ENCODE assay signal across 1 cellular context in the genomic region with DNA sequence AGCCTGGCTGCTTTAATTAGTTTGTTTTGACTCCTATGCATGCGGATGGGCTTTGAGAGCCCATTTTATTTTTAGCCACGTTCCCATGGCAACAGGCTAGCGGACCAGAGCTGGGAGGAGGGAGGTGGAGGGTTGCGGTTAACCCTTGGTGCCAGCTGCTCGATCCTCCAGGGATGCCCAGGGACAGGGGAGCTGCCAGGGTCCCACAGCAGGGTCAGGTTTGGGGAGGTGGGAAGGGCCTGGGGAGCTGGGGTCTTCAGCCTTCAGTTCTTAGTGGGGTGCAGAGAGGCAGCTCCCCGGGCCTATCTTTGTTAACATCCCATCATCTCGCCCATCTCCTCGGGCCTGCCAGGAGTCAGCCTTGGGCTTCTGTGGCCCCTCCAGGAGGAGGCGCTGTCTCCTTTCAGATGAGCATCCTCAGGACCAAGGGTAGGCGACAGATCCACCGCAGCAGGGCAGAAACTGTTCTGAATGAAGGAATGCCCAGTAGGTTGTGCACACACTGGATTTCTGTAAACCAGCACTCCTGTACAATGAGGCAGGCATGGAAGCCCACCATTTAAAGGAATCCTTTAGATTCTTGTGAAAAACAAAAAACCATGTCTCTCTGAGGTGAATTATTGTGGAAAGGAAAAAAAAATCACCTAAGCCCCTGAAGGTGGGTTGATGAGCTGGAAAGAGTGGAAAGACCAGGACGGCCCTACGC.
A peak's percentile ranks its signal among the peaks of the same experiment; 100 is the strongest.
TF ChIP-seq lines count a peak whose summit lies in the region.

No MANE protein-coding gene starts in this region.

TF ChIP-seq in HepG2, 621 proteins besides CTCF, POLR2A, EP300 and RAD21 (continued from another document and continues in another):
- TF ChIP-seq, protein P1, sequence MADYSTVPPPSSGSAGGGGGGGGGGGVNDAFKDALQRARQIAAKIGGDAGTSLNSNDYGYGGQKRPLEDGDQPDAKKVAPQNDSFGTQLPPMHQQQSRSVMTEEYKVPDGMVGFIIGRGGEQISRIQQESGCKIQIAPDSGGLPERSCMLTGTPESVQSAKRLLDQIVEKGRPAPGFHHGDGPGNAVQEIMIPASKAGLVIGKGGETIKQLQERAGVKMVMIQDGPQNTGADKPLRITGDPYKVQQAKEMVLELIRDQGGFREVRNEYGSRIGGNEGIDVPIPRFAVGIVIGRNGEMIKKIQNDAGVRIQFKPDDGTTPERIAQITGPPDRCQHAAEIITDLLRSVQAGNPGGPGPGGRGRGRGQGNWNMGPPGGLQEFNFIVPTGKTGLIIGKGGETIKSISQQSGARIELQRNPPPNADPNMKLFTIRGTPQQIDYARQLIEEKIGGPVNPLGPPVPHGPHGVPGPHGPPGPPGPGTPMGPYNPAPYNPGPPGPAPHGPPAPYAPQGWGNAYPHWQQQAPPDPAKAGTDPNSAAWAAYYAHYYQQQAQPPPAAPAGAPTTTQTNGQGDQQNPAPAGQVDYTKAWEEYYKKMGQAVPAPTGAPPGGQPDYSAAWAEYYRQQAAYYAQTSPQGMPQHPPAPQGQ (CRISPR knock-in tag; IDR thresholded peaks at IDR 0.05; ENCODE audit: borderline replicate concordance): no peak
- TF ChIP-seq ZBTB38 (CRISPR knock-in tag; IDR thresholded peaks at IDR 0.05): no peak
- TF ChIP-seq ZNF17 (CRISPR knock-in tag; IDR thresholded peaks at IDR 0.05): no peak
- 0 out of 2 replicates have a peak, but pooled peaks have one; percentile 22 for TF ChIP-seq HDAC2 (CRISPR knock-in tag; IDR thresholded peaks at IDR 0.05)
- no peak for TF ChIP-seq TBX2 (CRISPR knock-in tag; IDR thresholded peaks at IDR 0.05; ENCODE audit: borderline replicate concordance)
- no peak for TF ChIP-seq NCOA2 (CRISPR knock-in tag; IDR thresholded peaks at IDR 0.05)
- TF ChIP-seq, protein P2, sequence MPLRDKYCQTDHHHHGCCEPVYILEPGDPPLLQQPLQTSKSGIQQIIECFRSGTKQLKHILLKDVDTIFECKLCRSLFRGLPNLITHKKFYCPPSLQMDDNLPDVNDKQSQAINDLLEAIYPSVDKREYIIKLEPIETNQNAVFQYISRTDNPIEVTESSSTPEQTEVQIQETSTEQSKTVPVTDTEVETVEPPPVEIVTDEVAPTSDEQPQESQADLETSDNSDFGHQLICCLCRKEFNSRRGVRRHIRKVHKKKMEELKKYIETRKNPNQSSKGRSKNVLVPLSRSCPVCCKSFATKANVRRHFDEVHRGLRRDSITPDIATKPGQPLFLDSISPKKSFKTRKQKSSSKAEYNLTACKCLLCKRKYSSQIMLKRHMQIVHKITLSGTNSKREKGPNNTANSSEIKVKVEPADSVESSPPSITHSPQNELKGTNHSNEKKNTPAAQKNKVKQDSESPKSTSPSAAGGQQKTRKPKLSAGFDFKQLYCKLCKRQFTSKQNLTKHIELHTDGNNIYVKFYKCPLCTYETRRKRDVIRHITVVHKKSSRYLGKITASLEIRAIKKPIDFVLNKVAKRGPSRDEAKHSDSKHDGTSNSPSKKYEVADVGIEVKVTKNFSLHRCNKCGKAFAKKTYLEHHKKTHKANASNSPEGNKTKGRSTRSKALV (CRISPR knock-in tag; IDR thresholded peaks at IDR 0.05): no peak
- TF ChIP-seq ZBTB21 (CRISPR knock-in tag; IDR thresholded peaks at IDR 0.05): no peak
- TF ChIP-seq, protein P3, sequence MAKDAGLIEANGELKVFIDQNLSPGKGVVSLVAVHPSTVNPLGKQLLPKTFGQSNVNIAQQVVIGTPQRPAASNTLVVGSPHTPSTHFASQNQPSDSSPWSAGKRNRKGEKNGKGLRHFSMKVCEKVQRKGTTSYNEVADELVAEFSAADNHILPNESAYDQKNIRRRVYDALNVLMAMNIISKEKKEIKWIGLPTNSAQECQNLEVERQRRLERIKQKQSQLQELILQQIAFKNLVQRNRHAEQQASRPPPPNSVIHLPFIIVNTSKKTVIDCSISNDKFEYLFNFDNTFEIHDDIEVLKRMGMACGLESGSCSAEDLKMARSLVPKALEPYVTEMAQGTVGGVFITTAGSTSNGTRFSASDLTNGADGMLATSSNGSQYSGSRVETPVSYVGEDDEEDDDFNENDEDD (CRISPR knock-in tag; IDR thresholded peaks at IDR 0.05; ENCODE audit: borderline replicate concordance): no peak
- no peak for TF ChIP-seq HHEX (CRISPR knock-in tag; IDR thresholded peaks at IDR 0.05)
- TF ChIP-seq BORCS8-MEF2B (CRISPR knock-in tag; IDR thresholded peaks at IDR 0.05): no peak
- no peak for TF ChIP-seq RBM39 (IDR thresholded peaks at IDR 0.05; ENCODE audit: low read depth, low read length, poor library complexity, severe bottlenecking)
- TF ChIP-seq RXRB (CRISPR knock-in tag; IDR thresholded peaks at IDR 0.05; ENCODE audit: borderline replicate concordance): peak; percentile 42; the same call in 1 of the 2 replicates
- TF ChIP-seq, protein P4, sequence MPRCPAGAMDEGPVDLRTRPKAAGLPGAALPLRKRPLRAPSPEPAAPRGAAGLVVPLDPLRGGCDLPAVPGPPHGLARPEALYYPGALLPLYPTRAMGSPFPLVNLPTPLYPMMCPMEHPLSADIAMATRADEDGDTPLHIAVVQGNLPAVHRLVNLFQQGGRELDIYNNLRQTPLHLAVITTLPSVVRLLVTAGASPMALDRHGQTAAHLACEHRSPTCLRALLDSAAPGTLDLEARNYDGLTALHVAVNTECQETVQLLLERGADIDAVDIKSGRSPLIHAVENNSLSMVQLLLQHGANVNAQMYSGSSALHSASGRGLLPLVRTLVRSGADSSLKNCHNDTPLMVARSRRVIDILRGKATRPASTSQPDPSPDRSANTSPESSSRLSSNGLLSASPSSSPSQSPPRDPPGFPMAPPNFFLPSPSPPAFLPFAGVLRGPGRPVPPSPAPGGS (CRISPR knock-in tag; IDR thresholded peaks at IDR 0.05): no peak
- no peak; the same call in 1 of the 2 replicates for TF ChIP-seq ZNF782 (CRISPR knock-in tag; IDR thresholded peaks at IDR 0.05; ENCODE audit: borderline replicate concordance)
- TF ChIP-seq ZNF432 (CRISPR knock-in tag; IDR thresholded peaks at IDR 0.05; ENCODE audit: borderline replicate concordance): no peak
- TF ChIP-seq NBN (conservative IDR thresholded peaks at IDR 0.05): no peak
- TF ChIP-seq, protein P5, sequence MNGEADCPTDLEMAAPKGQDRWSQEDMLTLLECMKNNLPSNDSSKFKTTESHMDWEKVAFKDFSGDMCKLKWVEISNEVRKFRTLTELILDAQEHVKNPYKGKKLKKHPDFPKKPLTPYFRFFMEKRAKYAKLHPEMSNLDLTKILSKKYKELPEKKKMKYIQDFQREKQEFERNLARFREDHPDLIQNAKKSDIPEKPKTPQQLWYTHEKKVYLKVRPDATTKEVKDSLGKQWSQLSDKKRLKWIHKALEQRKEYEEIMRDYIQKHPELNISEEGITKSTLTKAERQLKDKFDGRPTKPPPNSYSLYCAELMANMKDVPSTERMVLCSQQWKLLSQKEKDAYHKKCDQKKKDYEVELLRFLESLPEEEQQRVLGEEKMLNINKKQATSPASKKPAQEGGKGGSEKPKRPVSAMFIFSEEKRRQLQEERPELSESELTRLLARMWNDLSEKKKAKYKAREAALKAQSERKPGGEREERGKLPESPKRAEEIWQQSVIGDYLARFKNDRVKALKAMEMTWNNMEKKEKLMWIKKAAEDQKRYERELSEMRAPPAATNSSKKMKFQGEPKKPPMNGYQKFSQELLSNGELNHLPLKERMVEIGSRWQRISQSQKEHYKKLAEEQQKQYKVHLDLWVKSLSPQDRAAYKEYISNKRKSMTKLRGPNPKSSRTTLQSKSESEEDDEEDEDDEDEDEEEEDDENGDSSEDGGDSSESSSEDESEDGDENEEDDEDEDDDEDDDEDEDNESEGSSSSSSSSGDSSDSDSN (CRISPR knock-in tag; IDR thresholded peaks at IDR 0.05): no peak
- TF ChIP-seq SP5 (CRISPR knock-in tag; IDR thresholded peaks at IDR 0.05; ENCODE audit: borderline replicate concordance, low read depth): no peak
- no peak for TF ChIP-seq ZNF292 (CRISPR knock-in tag; IDR thresholded peaks at IDR 0.05; ENCODE audit: borderline replicate concordance, low read depth)
- no peak for TF ChIP-seq SMARCE1 (IDR thresholded peaks at IDR 0.05; ENCODE audit: borderline replicate concordance)
- TF ChIP-seq, protein P6, sequence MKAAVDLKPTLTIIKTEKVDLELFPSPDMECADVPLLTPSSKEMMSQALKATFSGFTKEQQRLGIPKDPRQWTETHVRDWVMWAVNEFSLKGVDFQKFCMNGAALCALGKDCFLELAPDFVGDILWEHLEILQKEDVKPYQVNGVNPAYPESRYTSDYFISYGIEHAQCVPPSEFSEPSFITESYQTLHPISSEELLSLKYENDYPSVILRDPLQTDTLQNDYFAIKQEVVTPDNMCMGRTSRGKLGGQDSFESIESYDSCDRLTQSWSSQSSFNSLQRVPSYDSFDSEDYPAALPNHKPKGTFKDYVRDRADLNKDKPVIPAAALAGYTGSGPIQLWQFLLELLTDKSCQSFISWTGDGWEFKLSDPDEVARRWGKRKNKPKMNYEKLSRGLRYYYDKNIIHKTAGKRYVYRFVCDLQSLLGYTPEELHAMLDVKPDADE (CRISPR knock-in tag; IDR thresholded peaks at IDR 0.05): no peak
- no peak for TF ChIP-seq MAFF (IDR thresholded peaks at IDR 0.05; ENCODE audit: low read depth, low read length)
- no peak for TF ChIP-seq SNAPC2 (CRISPR knock-in tag; IDR thresholded peaks at IDR 0.05)
- TF ChIP-seq ZNF564 (CRISPR knock-in tag; IDR thresholded peaks at IDR 0.05): no peak
- TF ChIP-seq, protein P7, sequence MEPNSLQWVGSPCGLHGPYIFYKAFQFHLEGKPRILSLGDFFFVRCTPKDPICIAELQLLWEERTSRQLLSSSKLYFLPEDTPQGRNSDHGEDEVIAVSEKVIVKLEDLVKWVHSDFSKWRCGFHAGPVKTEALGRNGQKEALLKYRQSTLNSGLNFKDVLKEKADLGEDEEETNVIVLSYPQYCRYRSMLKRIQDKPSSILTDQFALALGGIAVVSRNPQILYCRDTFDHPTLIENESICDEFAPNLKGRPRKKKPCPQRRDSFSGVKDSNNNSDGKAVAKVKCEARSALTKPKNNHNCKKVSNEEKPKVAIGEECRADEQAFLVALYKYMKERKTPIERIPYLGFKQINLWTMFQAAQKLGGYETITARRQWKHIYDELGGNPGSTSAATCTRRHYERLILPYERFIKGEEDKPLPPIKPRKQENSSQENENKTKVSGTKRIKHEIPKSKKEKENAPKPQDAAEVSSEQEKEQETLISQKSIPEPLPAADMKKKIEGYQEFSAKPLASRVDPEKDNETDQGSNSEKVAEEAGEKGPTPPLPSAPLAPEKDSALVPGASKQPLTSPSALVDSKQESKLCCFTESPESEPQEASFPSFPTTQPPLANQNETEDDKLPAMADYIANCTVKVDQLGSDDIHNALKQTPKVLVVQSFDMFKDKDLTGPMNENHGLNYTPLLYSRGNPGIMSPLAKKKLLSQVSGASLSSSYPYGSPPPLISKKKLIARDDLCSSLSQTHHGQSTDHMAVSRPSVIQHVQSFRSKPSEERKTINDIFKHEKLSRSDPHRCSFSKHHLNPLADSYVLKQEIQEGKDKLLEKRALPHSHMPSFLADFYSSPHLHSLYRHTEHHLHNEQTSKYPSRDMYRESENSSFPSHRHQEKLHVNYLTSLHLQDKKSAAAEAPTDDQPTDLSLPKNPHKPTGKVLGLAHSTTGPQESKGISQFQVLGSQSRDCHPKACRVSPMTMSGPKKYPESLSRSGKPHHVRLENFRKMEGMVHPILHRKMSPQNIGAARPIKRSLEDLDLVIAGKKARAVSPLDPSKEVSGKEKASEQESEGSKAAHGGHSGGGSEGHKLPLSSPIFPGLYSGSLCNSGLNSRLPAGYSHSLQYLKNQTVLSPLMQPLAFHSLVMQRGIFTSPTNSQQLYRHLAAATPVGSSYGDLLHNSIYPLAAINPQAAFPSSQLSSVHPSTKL (CRISPR knock-in tag; IDR thresholded peaks at IDR 0.05): 0 out of 2 replicates have a peak, but pooled peaks have one; percentile 20
- TF ChIP-seq, protein P8, sequence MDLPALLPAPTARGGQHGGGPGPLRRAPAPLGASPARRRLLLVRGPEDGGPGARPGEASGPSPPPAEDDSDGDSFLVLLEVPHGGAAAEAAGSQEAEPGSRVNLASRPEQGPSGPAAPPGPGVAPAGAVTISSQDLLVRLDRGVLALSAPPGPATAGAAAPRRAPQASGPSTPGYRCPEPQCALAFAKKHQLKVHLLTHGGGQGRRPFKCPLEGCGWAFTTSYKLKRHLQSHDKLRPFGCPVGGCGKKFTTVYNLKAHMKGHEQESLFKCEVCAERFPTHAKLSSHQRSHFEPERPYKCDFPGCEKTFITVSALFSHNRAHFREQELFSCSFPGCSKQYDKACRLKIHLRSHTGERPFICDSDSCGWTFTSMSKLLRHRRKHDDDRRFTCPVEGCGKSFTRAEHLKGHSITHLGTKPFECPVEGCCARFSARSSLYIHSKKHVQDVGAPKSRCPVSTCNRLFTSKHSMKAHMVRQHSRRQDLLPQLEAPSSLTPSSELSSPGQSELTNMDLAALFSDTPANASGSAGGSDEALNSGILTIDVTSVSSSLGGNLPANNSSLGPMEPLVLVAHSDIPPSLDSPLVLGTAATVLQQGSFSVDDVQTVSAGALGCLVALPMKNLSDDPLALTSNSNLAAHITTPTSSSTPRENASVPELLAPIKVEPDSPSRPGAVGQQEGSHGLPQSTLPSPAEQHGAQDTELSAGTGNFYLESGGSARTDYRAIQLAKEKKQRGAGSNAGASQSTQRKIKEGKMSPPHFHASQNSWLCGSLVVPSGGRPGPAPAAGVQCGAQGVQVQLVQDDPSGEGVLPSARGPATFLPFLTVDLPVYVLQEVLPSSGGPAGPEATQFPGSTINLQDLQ (CRISPR knock-in tag; IDR thresholded peaks at IDR 0.05): no peak
- no peak for TF ChIP-seq THYN1 (CRISPR knock-in tag; IDR thresholded peaks at IDR 0.05; ENCODE audit: borderline replicate concordance, low read depth)
- TF ChIP-seq KDM6A (CRISPR knock-in tag; IDR thresholded peaks at IDR 0.05; ENCODE audit: low read depth): no peak
- TF ChIP-seq IRF2 (CRISPR knock-in tag; IDR thresholded peaks at IDR 0.05): peak; percentile 80
- TF ChIP-seq, protein P9, sequence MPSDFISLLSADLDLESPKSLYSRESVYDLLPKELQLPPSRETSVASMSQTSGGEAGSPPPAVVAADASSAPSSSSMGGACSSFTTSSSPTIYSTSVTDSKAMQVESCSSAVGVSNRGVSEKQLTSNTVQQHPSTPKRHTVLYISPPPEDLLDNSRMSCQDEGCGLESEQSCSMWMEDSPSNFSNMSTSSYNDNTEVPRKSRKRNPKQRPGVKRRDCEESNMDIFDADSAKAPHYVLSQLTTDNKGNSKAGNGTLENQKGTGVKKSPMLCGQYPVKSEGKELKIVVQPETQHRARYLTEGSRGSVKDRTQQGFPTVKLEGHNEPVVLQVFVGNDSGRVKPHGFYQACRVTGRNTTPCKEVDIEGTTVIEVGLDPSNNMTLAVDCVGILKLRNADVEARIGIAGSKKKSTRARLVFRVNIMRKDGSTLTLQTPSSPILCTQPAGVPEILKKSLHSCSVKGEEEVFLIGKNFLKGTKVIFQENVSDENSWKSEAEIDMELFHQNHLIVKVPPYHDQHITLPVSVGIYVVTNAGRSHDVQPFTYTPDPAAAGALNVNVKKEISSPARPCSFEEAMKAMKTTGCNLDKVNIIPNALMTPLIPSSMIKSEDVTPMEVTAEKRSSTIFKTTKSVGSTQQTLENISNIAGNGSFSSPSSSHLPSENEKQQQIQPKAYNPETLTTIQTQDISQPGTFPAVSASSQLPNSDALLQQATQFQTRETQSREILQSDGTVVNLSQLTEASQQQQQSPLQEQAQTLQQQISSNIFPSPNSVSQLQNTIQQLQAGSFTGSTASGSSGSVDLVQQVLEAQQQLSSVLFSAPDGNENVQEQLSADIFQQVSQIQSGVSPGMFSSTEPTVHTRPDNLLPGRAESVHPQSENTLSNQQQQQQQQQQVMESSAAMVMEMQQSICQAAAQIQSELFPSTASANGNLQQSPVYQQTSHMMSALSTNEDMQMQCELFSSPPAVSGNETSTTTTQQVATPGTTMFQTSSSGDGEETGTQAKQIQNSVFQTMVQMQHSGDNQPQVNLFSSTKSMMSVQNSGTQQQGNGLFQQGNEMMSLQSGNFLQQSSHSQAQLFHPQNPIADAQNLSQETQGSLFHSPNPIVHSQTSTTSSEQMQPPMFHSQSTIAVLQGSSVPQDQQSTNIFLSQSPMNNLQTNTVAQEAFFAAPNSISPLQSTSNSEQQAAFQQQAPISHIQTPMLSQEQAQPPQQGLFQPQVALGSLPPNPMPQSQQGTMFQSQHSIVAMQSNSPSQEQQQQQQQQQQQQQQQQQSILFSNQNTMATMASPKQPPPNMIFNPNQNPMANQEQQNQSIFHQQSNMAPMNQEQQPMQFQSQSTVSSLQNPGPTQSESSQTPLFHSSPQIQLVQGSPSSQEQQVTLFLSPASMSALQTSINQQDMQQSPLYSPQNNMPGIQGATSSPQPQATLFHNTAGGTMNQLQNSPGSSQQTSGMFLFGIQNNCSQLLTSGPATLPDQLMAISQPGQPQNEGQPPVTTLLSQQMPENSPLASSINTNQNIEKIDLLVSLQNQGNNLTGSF (CRISPR knock-in tag; IDR thresholded peaks at IDR 0.05): no peak
